ENCODE assay signal across 1 cellular context in genomic region chr2:84882775-84883550, GRCh38.
TF ChIP-seq lines count a peak whose summit lies in the region.

No MANE protein-coding gene starts in this region.

TF ChIP-seq in K562, 482 proteins besides CTCF, POLR2A, EP300 and RAD21:
- TF ChIP-seq PHF8 (IDR thresholded peaks at IDR 0.05; ENCODE audit: borderline replicate concordance, low read length) (no peak), C11orf30 (IDR thresholded peaks at IDR 0.05; ENCODE audit: low read depth) (peak; percentile 32; the same call in 1 of the 2 replicates), ZNF316 (IDR thresholded peaks at IDR 0.05) (peak; percentile 63)
